In the genomic region with DNA sequence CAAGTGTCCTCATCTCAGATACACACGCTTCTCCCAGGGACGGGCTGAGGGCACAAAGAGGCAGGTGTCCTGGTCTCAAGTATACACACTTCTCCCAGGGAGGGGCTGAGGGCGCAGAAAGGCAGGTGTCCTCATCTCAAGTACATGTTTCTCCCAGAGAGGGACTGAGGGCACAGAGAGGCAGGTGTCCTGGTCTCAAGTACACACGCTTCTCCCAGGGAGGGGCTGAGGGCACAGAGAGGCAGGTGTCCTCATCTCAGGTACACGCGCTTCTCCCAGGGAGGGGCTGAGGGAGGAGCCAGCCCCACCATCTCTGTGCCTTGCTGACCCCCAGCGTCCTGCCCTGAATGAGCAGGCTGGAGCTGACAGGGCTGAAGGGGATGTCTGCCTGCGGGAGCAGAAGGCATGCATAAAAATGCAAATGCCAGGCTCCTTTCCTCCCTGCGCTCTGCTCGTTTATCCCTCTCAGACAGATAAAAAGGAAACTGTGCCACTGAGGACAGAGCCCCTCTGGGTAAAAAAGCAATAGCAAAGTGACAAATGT, we compare ENCODE assay signal across 20 cellular contexts.
DNase-seq lines count a peak whose midpoint lies in the region; ATAC-seq, FAIRE-seq and TF ChIP-seq lines count a peak whose summit lies in the region.
"Had no signal": no experiment of that assay in that cellular context is flagged by ENCODE, and none has a peak within 500 bp of the region (broad histone marks: within the 10 kb centered on the region; RNA-seq: fewer than 3 reads in every experiment).

No MANE protein-coding gene starts in this region.

- peaks cover 0 to 5% (median 1%) of the 10 kb centered on the region in 4 experiments; a peak in 2 of 7 replicates for H3K27me3 ChIP-seq in H1 (replicated peaks in 1 of 4; ENCODE audit: control insufficient read depth in 3 of 4, extremely low read depth in 1 of 4, insufficient read depth in 3 of 4, low read length in 3 of 4)
- H3K27me3 ChIP-seq: BLaER1, right atrium auricular region had no signal

- no peak overlapping the region for H3K27ac ChIP-seq in H1 (ENCODE audit: low read depth, low read length)
- H3K27ac ChIP-seq: BLaER1, right atrium auricular region, suprapubic skin had no signal

- peak overlapping the region; percentile 46; the same call in 1 of the 2 replicates for H2BK15ac ChIP-seq in H1 (ENCODE audit: low read length)

- FAIRE-seq in H1 (lab: Jason Lieb, UNC) = peak; percentile 89
- FAIRE-seq: HepG2 had no signal

- H3K56ac ChIP-seq in H1 (replicated peaks; ENCODE audit: insufficient read length, low read depth, low read length) = no peak overlapping the region

- peaks cover 1% of the 10 kb centered on the region; the same call in 1 of the 2 replicates for H3K23me2 ChIP-seq in H1 (ENCODE audit: low read depth, low read length)

- H3K4me1 Mint-ChIP-seq in natural killer cell treated with Interleukin-12 subunit alpha and Interleukin-12 subunit beta and Interleukin-15 and Interleukin-18, amount 100 ng/mL, for 72 hours (ENCODE audit: low read depth in 2 of 2) = peaks cover 0 to 3% of the 10 kb centered on the region in 2 donors
- H3K4me1 Mint-ChIP-seq in natural killer cell (peaks cover 0 to 3% of the 10 kb centered on the region in 2 donors), HFFc6 (ENCODE audit: low read depth) (no peaks in the 10 kb centered on the region)
- H3K4me1 Mint-ChIP-seq: activated naive CD8-positive, alpha-beta T cell treated with anti-CD3 and anti-CD28 coated beads for 36 hours had no signal

- H3K4me3 ChIP-seq in H1 (ENCODE audit: extremely low read depth in 1 of 4, insufficient read depth in 2 of 4, low read depth in 3 of 4, low read length in 4 of 4) = peak overlapping the region in 2 of 4 experiments; percentile 1 to 35; a peak in 3 of 8 replicates
- H3K4me3 ChIP-seq: BLaER1, mucosa of descending colon, right atrium auricular region, suprapubic skin had no signal

- no peak for TF ChIP-seq EP300 in H1 (IDR thresholded peaks at IDR 0.05; ENCODE audit: borderline replicate concordance in 1 of 2, low read depth in 2 of 2, low read length in 2 of 2)

- TF ChIP-seq RAD21 in H1 (IDR thresholded peaks at IDR 0.05 in 1 of 2, conservative IDR thresholded peaks at IDR 0.05 in 1 of 2; ENCODE audit: low read depth in 2 of 2, low read length in 2 of 2) = peak; percentile 24 to 28

- H2BK20ac ChIP-seq in H1 (ENCODE audit: low read length) = no peak overlapping the region

- no peak overlapping the region; the same call in 1 of the 2 replicates for H4K8ac ChIP-seq in H1 (ENCODE audit: extremely low read depth, insufficient read depth, low read length)

- CTCF ChIA-PET in H1 (lab: Charles Lee; ENCODE audit: partially characterized antibody) = interaction anchor here (0.6 to 1.5 kb wide), 7 partner anchors 11 to 219 kb away, joined by 3 to 6 read pairs (median 4); no protein-coding TSS in a partner anchor

- H3K9me3 Mint-ChIP-seq in natural killer cell treated with Interleukin-12 subunit alpha and Interleukin-12 subunit beta and Interleukin-15 and Interleukin-18, amount 100 ng/mL, for 72 hours = no peaks in the 10 kb centered on the region
- H3K9me3 Mint-ChIP-seq in natural killer cell = no peaks in the 10 kb centered on the region
- H3K9me3 Mint-ChIP-seq in HFFc6 = peaks cover 35% of the 10 kb centered on the region
- H3K9me3 Mint-ChIP-seq: activated naive CD8-positive, alpha-beta T cell treated with anti-CD3 and anti-CD28 coated beads for 36 hours; effector memory CD8-positive, alpha-beta T cell had no signal

- H3K27me3 Mint-ChIP-seq in natural killer cell treated with Interleukin-12 subunit alpha and Interleukin-12 subunit beta and Interleukin-15 and Interleukin-18, amount 100 ng/mL, for 72 hours = peaks cover 49 to 85% of the 10 kb centered on the region in 2 donors
- H3K27me3 Mint-ChIP-seq in natural killer cell (ENCODE audit: low read depth in 2 of 2) (peaks cover 47 to 49% of the 10 kb centered on the region in 2 donors), HFFc6 (ENCODE audit: insufficient read depth) (no peaks in the 10 kb centered on the region; the same call in none of the 2 replicates)

- H2BK12ac ChIP-seq in H1 (ENCODE audit: low read depth, low read length) = peak overlapping the region; percentile 60; the same call in 1 of the 2 replicates

- no peak for TF ChIP-seq CTCF in natural killer cell (IDR thresholded peaks at IDR 0.05)
- peak in 2 of 3 experiments; percentile 8 to 21; a peak in 2 of 4 replicates for TF ChIP-seq CTCF in H1 (IDR thresholded peaks at IDR 0.05; ENCODE audit: control extremely low read depth in 1 of 3, insufficient read depth in 1 of 3, low read depth in 1 of 3, low read length in 3 of 3)
- TF ChIP-seq CTCF in HFFc6 (IDR thresholded peaks at IDR 0.05) = no peak

- WGBS in H1 (ENCODE audit: extremely low coverage in 1 of 2, insufficient coverage in 1 of 2, insufficient read length in 1 of 2, insufficient replicate concordance in 2 of 2, low coverage in 1 of 2, low lambda C conversion rate in 2 of 2, missing lambda C conversion rate in 1 of 2), 2 experiments = 22% methylated on average over 10 of the region's 10 CpGs; no CpG with 5 or more reads in 1 of the 2 experiments

- H3K36me3 ChIP-seq in H1 (ENCODE audit: control insufficient read depth in 2 of 4, insufficient read depth in 4 of 4, low read length in 3 of 4) = no peaks in the 10 kb centered on the region
- H3K36me3 ChIP-seq: BLaER1, right atrium auricular region, suprapubic skin had no signal

- H3K36me3 Mint-ChIP-seq in natural killer cell treated with Interleukin-12 subunit alpha and Interleukin-12 subunit beta and Interleukin-15 and Interleukin-18, amount 100 ng/mL, for 72 hours = no peaks in the 10 kb centered on the region
- no peaks in the 10 kb centered on the region for H3K36me3 Mint-ChIP-seq in natural killer cell
- no peaks in the 10 kb centered on the region for H3K36me3 Mint-ChIP-seq in HFFc6 (ENCODE audit: low read depth)
- H3K36me3 Mint-ChIP-seq: activated naive CD8-positive, alpha-beta T cell treated with anti-CD3 and anti-CD28 coated beads for 36 hours had no signal

- peak overlapping the region; percentile 47; the same call in 1 of the 2 replicates for H2AK5ac ChIP-seq in H1 (ENCODE audit: low read depth, low read length)

- POLR2A ChIA-PET in H1 (lab: Charles Lee; ENCODE audit: partially characterized antibody) = interaction anchor here (1.0 to 1.5 kb wide), 2 partner anchors 14 to 71 kb away, joined by 3 read pairs; no protein-coding TSS in a partner anchor

- H2BK120ac ChIP-seq in H1 (replicated peaks; ENCODE audit: low read depth, low read length) = no peak overlapping the region

- no peak for TF ChIP-seq POLR2A in H1 (IDR thresholded peaks at IDR 0.05; ENCODE audit: control extremely low read depth in 1 of 2, low read depth in 2 of 2, low read length in 2 of 2)

- H3K23ac ChIP-seq in H1 (ENCODE audit: insufficient read length) = no peak overlapping the region

- no peaks in the 10 kb centered on the region for H3K9me3 ChIP-seq in H1 (ENCODE audit: insufficient read depth in 2 of 2, low read depth in 1 of 2, low read length in 1 of 2)
- H3K9me3 ChIP-seq: BLaER1, mucosa of descending colon, right atrium auricular region, suprapubic skin had no signal

- no peak for ATAC-seq in natural killer cell treated with Interleukin-12 subunit alpha and Interleukin-12 subunit beta and Interleukin-15 and Interleukin-18, amount 100 ng/mL, for 72 hours
- ATAC-seq in natural killer cell (no peak), HG02610 (IDR thresholded peaks at IDR 0.05; ENCODE audit: unreplicated experiment) (no peak), HG03196 (IDR thresholded peaks at IDR 0.05; ENCODE audit: unreplicated experiment) (no peak), HG03159 (IDR thresholded peaks at IDR 0.05; ENCODE audit: unreplicated experiment) (no peak)
- ATAC-seq: effector memory CD8-positive, alpha-beta T cell; HepG2; left ventricle myocardium superior; mucosa of descending colon had no signal

- H3K9ac ChIP-seq in H1 (replicated peaks in 1 of 4; ENCODE audit: extremely low read depth in 1 of 4, low read depth in 3 of 4, low read length in 3 of 4) = no peak overlapping the region
- H3K9ac ChIP-seq: BLaER1 had no signal

- no peak overlapping the region for H4K5ac ChIP-seq in H1 (ENCODE audit: insufficient read length, low read depth, low read length)

- H2AFZ ChIP-seq in H1 (ENCODE audit: low read length) = no peak overlapping the region

- peak overlapping the region; percentile 22 to 57 for H3K4me2 ChIP-seq in H1 (ENCODE audit: insufficient read depth in 1 of 2, low read depth in 2 of 2, low read length in 2 of 2)
- H3K4me2 ChIP-seq: BLaER1 had no signal

- H3K79me2 ChIP-seq in H1 (ENCODE audit: control insufficient read depth in 1 of 2, insufficient read depth in 2 of 2, low read length in 2 of 2) = no peaks in the 10 kb centered on the region

- H3K18ac ChIP-seq in H1 (ENCODE audit: extremely low read depth, low read length) = no peak overlapping the region

- no peak overlapping the region for H3K27ac Mint-ChIP-seq in natural killer cell treated with Interleukin-12 subunit alpha and Interleukin-12 subunit beta and Interleukin-15 and Interleukin-18, amount 100 ng/mL, for 72 hours
- H3K27ac Mint-ChIP-seq in natural killer cell (no peak overlapping the region), HFFc6 (no peak overlapping the region)
- H3K27ac Mint-ChIP-seq: activated naive CD8-positive, alpha-beta T cell treated with anti-CD3 and anti-CD28 coated beads for 36 hours had no signal

- no peaks in the 10 kb centered on the region for H4K20me1 ChIP-seq in H1 (replicated peaks in 1 of 2; ENCODE audit: control insufficient read depth in 1 of 2, insufficient read depth in 2 of 2, low read length in 2 of 2)
- H4K20me1 ChIP-seq: BLaER1 had no signal

- DNase-seq in natural killer cell treated with Interleukin-12 subunit alpha and Interleukin-12 subunit beta and Interleukin-15 and Interleukin-18, amount 100 ng/mL, for 72 hours (ENCODE audit: low spot score) = peak; percentile 34
- DNase-seq in natural killer cell (no peak), NCI-H2107 treated with DMSO at 0.1 percent for 48 hours (lab: John Stamatoyannopoulos, UW; ENCODE audit: unreplicated experiment) (peak; percentile 92), H1 (ENCODE audit: low read depth in 1 of 2, low spot score in 2 of 2) (peak in 1 of 2 experiments; percentile 60), HFFc6 (no peak)
- DNase-seq: activated CD4-positive, CD25-positive, alpha-beta regulatory T cell treated with anti-CD3 and anti-CD28 coated beads, Interleukin-2, amount 50 U/mL, for 72 hours; activated naive CD8-positive, alpha-beta T cell treated with anti-CD3 and anti-CD28 coated beads for 36 hours; effector memory CD8-positive, alpha-beta T cell; left ventricle myocardium superior; mucosa of descending colon; NCI-H2029 treated with DMSO at 0.1 percent for 48 hours; nucleus accumbens; T-helper 9 cell had no signal

- no peak overlapping the region for H3K4me3 Mint-ChIP-seq in natural killer cell treated with Interleukin-12 subunit alpha and Interleukin-12 subunit beta and Interleukin-15 and Interleukin-18, amount 100 ng/mL, for 72 hours
- no peak overlapping the region for H3K4me3 Mint-ChIP-seq in natural killer cell
- H3K4me3 Mint-ChIP-seq in HFFc6 = no peak overlapping the region
- H3K4me3 Mint-ChIP-seq: activated naive CD8-positive, alpha-beta T cell treated with anti-CD3 and anti-CD28 coated beads for 36 hours; effector memory CD8-positive, alpha-beta T cell had no signal

- no peak overlapping the region for H2BK5ac ChIP-seq in H1 (ENCODE audit: low read depth, low read length)

- H4K91ac ChIP-seq in H1 (replicated peaks; ENCODE audit: insufficient read length, low read length) = no peak overlapping the region

- H3K4ac ChIP-seq in H1 (replicated peaks; ENCODE audit: insufficient read length, low read depth, low read length) = no peak overlapping the region

- H3K79me1 ChIP-seq in H1 (ENCODE audit: low read depth, low read length) = no peaks in the 10 kb centered on the region

- peaks cover 0 to 22% (median 10%) of the 10 kb centered on the region in 4 experiments; a peak in 5 of 7 replicates for H3K4me1 ChIP-seq in H1 (replicated peaks in 1 of 4; ENCODE audit: control insufficient read depth in 3 of 4, insufficient read depth in 4 of 4, low read length in 3 of 4)
- H3K4me1 ChIP-seq: BLaER1, right atrium auricular region, suprapubic skin had no signal

- intact Hi-C loops in natural killer cell (cut with micrococcal nuclease) = no loop called here

- H3K14ac ChIP-seq in H1 (ENCODE audit: insufficient read length) = no peak overlapping the region

Comparison
In these comparisons a context has a peak if more than half of its experiments do, and no peak if none do; other contexts are left out.
1. DNase-seq: peak in natural killer cell treated with Interleukin-12 subunit alpha and Interleukin-12 subunit beta and Interleukin-15 and Interleukin-18, amount 100 ng/mL, for 72 hours (single experiment) and NCI-H2107 treated with DMSO at 0.1 percent for 48 hours (single experiment); none in natural killer cell (single experiment) and HFFc6 (single experiment).
2. CTCF ChIP-seq: peak in H1 (2 of 3); none in natural killer cell (single experiment) and HFFc6 (single experiment).